12 cellular contexts compared by ENCODE assay signal in genomic region chr4:108359936-108360681, GRCh38.
DNase-seq lines count a peak whose midpoint lies in the region; ATAC-seq and TF ChIP-seq lines count a peak whose summit lies in the region.
"Had no signal": no experiment of that assay in that cellular context is flagged by ENCODE, and none has a peak within 500 bp of the region (broad histone marks: within the 10 kb centered on the region; RNA-seq: fewer than 3 reads in every experiment).

No MANE protein-coding gene starts in this region.

- DNase-seq in activated naive CD8-positive, alpha-beta T cell treated with anti-CD3 and anti-CD28 coated beads, Interleukin-2, amount 50 U/mL, for 24 hours: no peak
- DNase-seq in iPS-NIHi7 (ENCODE audit: extremely low spot score): peak; percentile 43
- DNase-seq in type B pancreatic cell (ENCODE audit: extremely low spot score, unreplicated experiment): no peak
- no peak for DNase-seq in DMS114 treated with DMSO at 0.1 percent for 48 hours (lab: John Stamatoyannopoulos, UW; ENCODE audit: unreplicated experiment)
- DNase-seq in ovary: no peak
- DNase-seq: NCI-H345, uterus had no signal

- no peaks in the 10 kb centered on the region for H3K9me3 ChIP-seq in ovary
- H3K9me3 ChIP-seq: uterus had no signal

- no peak overlapping the region for H3K27ac ChIP-seq in ovary
- H3K27ac ChIP-seq: uterus had no signal

- no peaks in the 10 kb centered on the region for H3K27me3 Mint-ChIP-seq in activated naive CD8-positive, alpha-beta T cell
- peaks cover 1% of the 10 kb centered on the region for H3K27me3 Mint-ChIP-seq in activated naive CD8-positive, alpha-beta T cell treated with anti-CD3 and anti-CD28 coated beads, Interleukin-2, amount 50 U/mL, for 24 hours
- no peaks in the 10 kb centered on the region for H3K27me3 Mint-ChIP-seq in T-helper 1 cell treated with Interleukin-12 subunit alpha and Interleukin-12 subunit beta and Interleukin-4 antibody, amounts not matched to agents 30 μg/mL and 1 μg/mL, for 36 hours (ENCODE audit: low read depth)
- peaks cover 25% of the 10 kb centered on the region for H3K27me3 Mint-ChIP-seq in type B pancreatic cell

- no peak for ATAC-seq in activated naive CD8-positive, alpha-beta T cell treated with anti-CD3 and anti-CD28 coated beads, Interleukin-2, amount 50 U/mL, for 24 hours
- ATAC-seq in GM19023 (IDR thresholded peaks at IDR 0.05; ENCODE audit: unreplicated experiment): no peak
- ATAC-seq: Panc1 had no signal

- peaks cover 1% of the 10 kb centered on the region for H3K4me1 ChIP-seq in ovary (ENCODE audit: insufficient read depth)
- H3K4me1 ChIP-seq: uterus had no signal

- no peak for TF ChIP-seq POLR2A in ovary (IDR thresholded peaks at IDR 0.05)

- H3K36me3 Mint-ChIP-seq in activated naive CD8-positive, alpha-beta T cell: no peaks in the 10 kb centered on the region
- no peaks in the 10 kb centered on the region for H3K36me3 Mint-ChIP-seq in activated naive CD8-positive, alpha-beta T cell treated with anti-CD3 and anti-CD28 coated beads, Interleukin-2, amount 50 U/mL, for 24 hours (ENCODE audit: low read depth)
- H3K36me3 Mint-ChIP-seq in T-helper 1 cell treated with Interleukin-12 subunit alpha and Interleukin-12 subunit beta and Interleukin-4 antibody, amounts not matched to agents 30 μg/mL and 1 μg/mL, for 36 hours (ENCODE audit: low read depth): no peaks in the 10 kb centered on the region
- H3K36me3 Mint-ChIP-seq in type B pancreatic cell: no peaks in the 10 kb centered on the region

- H3K27ac Mint-ChIP-seq in activated naive CD8-positive, alpha-beta T cell: peak overlapping the region; percentile 2
- H3K27ac Mint-ChIP-seq in activated naive CD8-positive, alpha-beta T cell treated with anti-CD3 and anti-CD28 coated beads, Interleukin-2, amount 50 U/mL, for 24 hours: no peak overlapping the region
- peak overlapping the region; percentile 75 for H3K27ac Mint-ChIP-seq in T-helper 1 cell treated with Interleukin-12 subunit alpha and Interleukin-12 subunit beta and Interleukin-4 antibody, amounts not matched to agents 30 μg/mL and 1 μg/mL, for 36 hours
- H3K27ac Mint-ChIP-seq in type B pancreatic cell: peak overlapping the region; percentile 30
- H3K27ac Mint-ChIP-seq: progenitor cell of endocrine pancreas had no signal

- 68 to 71% (median 69%) methylated on average over 10 of the region's 10 CpGs for WGBS in ovary, 3 donors

- no peaks in the 10 kb centered on the region for H3K9me3 Mint-ChIP-seq in activated naive CD8-positive, alpha-beta T cell (ENCODE audit: low read depth)
- no peaks in the 10 kb centered on the region for H3K9me3 Mint-ChIP-seq in activated naive CD8-positive, alpha-beta T cell treated with anti-CD3 and anti-CD28 coated beads, Interleukin-2, amount 50 U/mL, for 24 hours
- H3K9me3 Mint-ChIP-seq in T-helper 1 cell treated with Interleukin-12 subunit alpha and Interleukin-12 subunit beta and Interleukin-4 antibody, amounts not matched to agents 30 μg/mL and 1 μg/mL, for 36 hours: no peaks in the 10 kb centered on the region
- H3K9me3 Mint-ChIP-seq in type B pancreatic cell: no peaks in the 10 kb centered on the region

- H3K36me3 ChIP-seq in ovary: no peaks in the 10 kb centered on the region
- H3K36me3 ChIP-seq: uterus had no signal

- TF ChIP-seq EP300 in ovary (IDR thresholded peaks at IDR 0.05): no peak

- peak overlapping the region; percentile 18 for H3K4me3 Mint-ChIP-seq in activated naive CD8-positive, alpha-beta T cell
- no peak overlapping the region for H3K4me3 Mint-ChIP-seq in activated naive CD8-positive, alpha-beta T cell treated with anti-CD3 and anti-CD28 coated beads, Interleukin-2, amount 50 U/mL, for 24 hours
- H3K4me3 Mint-ChIP-seq in T-helper 1 cell treated with Interleukin-12 subunit alpha and Interleukin-12 subunit beta and Interleukin-4 antibody, amounts not matched to agents 30 μg/mL and 1 μg/mL, for 36 hours: peak overlapping the region; percentile 49
- peak overlapping the region; percentile 15 for H3K4me3 Mint-ChIP-seq in type B pancreatic cell

- H3K27me3 ChIP-seq in ovary: no peaks in the 10 kb centered on the region
- H3K27me3 ChIP-seq: uterus had no signal

- H3K4me3 ChIP-seq in ovary: no peak overlapping the region
- H3K4me3 ChIP-seq: uterus had no signal

- intact Hi-C loops in ovary (cut with DNase I): no loop called here

- TF ChIP-seq CTCF in type B pancreatic cell (conservative IDR thresholded peaks at IDR 0.05) (no peak), ovary (IDR thresholded peaks at IDR 0.05) (no peak)

- H3K4me1 Mint-ChIP-seq in activated naive CD8-positive, alpha-beta T cell (ENCODE audit: low read depth): peaks cover 75% of the 10 kb centered on the region
- peaks cover 63% of the 10 kb centered on the region for H3K4me1 Mint-ChIP-seq in activated naive CD8-positive, alpha-beta T cell treated with anti-CD3 and anti-CD28 coated beads, Interleukin-2, amount 50 U/mL, for 24 hours
- peaks cover 65% of the 10 kb centered on the region for H3K4me1 Mint-ChIP-seq in T-helper 1 cell treated with Interleukin-12 subunit alpha and Interleukin-12 subunit beta and Interleukin-4 antibody, amounts not matched to agents 30 μg/mL and 1 μg/mL, for 36 hours (ENCODE audit: low read depth)
- peaks cover 36% of the 10 kb centered on the region for H3K4me1 Mint-ChIP-seq in type B pancreatic cell (ENCODE audit: unreplicated experiment)
